In genomic region chr14:99645545-99646505, GRCh38 we compare ENCODE assay signal across 14 cellular contexts. TPM values are rescaled to one million over a fixed set of nuclear protein-coding genes. Genes with fewer than 3 reads are reported as not detected.
DNase-seq lines count a peak whose midpoint lies in the region; ATAC-seq, FAIRE-seq and TF ChIP-seq lines count a peak whose summit lies in the region.
"Had no signal": no experiment of that assay in that cellular context is flagged by ENCODE, and none has a peak within 500 bp of the region (broad histone marks: within the 10 kb centered on the region; RNA-seq: fewer than 3 reads in every experiment).

No MANE protein-coding gene starts in this region.

- FAIRE-seq in HepG2 (lab: Jason Lieb, UNC): no peak
- FAIRE-seq: GM19239, K562 had no signal

- no peak overlapping the region for H3K27ac Mint-ChIP-seq in chondrocyte (ENCODE audit: unreplicated experiment)

- no peak for TF ChIP-seq CTCF in chondrocyte (IDR thresholded peaks at IDR 0.05)
- no peak for TF ChIP-seq CTCF in HepG2 (CRISPR knock-in tag; IDR thresholded peaks at IDR 0.05)
- no peak for TF ChIP-seq CTCF in GM10266 (IDR thresholded peaks at IDR 0.05; ENCODE audit: control insufficient read depth, insufficient read depth, low read depth, missing control alignments)

- H3K4me2 ChIP-seq in HepG2 (ENCODE audit: low read depth, low read length): no peak overlapping the region

- H3K4me3 Mint-ChIP-seq in chondrocyte (ENCODE audit: unreplicated experiment): peak overlapping the region; percentile 59

- H3K4me1 Mint-ChIP-seq in chondrocyte (ENCODE audit: low read depth): peaks cover 16% of the 10 kb centered on the region

- no peaks in the 10 kb centered on the region for H3K9me3 Mint-ChIP-seq in chondrocyte (ENCODE audit: low read depth)

- H3K4me1 ChIP-seq in HUES48 (ENCODE audit: control insufficient read depth, insufficient read depth, low read length): peaks cover 6% of the 10 kb centered on the region
- H3K4me1 ChIP-seq in HepG2 (ENCODE audit: insufficient read depth, low read length): peaks cover 19% of the 10 kb centered on the region
- H3K4me1 ChIP-seq in stomach smooth muscle (ENCODE audit: control insufficient read depth, insufficient read depth, low read length): peaks cover 15% of the 10 kb centered on the region

- no peak overlapping the region for H2AFZ ChIP-seq in HepG2 (ENCODE audit: low read length)

- H3K36me3 ChIP-seq in HUES48 (ENCODE audit: control insufficient read depth, insufficient read depth, low read length) (no peaks in the 10 kb centered on the region), HepG2 (replicated peaks in 1 of 2; ENCODE audit: control insufficient read depth in 1 of 2, insufficient read depth in 2 of 2, low read length in 2 of 2) (no peaks in the 10 kb centered on the region), stomach smooth muscle (ENCODE audit: control insufficient read depth in 2 of 2, insufficient read depth in 2 of 2, low read length in 2 of 2) (no peaks in the 10 kb centered on the region)

- H3K27me3 ChIP-seq in HUES48 (ENCODE audit: control insufficient read depth, insufficient read depth, low read length): peaks cover 31% of the 10 kb centered on the region
- peaks cover 4 to 5% of the 10 kb centered on the region in 2 experiments; a peak in 2 of 5 replicates for H3K27me3 ChIP-seq in HepG2 (ENCODE audit: control insufficient read depth in 1 of 2, insufficient read depth in 2 of 2, low read length in 2 of 2)
- H3K27me3 ChIP-seq in stomach smooth muscle (ENCODE audit: control insufficient read depth in 1 of 2, insufficient read depth in 2 of 2, low read length in 2 of 2): peaks cover 0 to 4% of the 10 kb centered on the region in 2 donors

- no peaks in the 10 kb centered on the region for H4K20me1 ChIP-seq in HepG2 (ENCODE audit: insufficient read depth, low read length)

- POLR2A ChIA-PET in HepG2 (lab: Yijun Ruan, JAX): no interaction called here

- in situ Hi-C loops in HepG2 (cut with HindIII; ENCODE audit: extremely low pct_ligation_motif_present, low pct_unique_long_range_greater_than_20kb): no loop called here

- CTCF ChIA-PET in HepG2 (lab: Yijun Ruan, JAX; ENCODE audit: low intra/inter-chr PET ratio, low total read pairs): no interaction called here

- TF ChIP-seq RAD21 in HepG2 (CRISPR knock-in tag; IDR thresholded peaks at IDR 0.05): no peak

- H3K9me3 ChIP-seq in HUES48 (ENCODE audit: control insufficient read depth, insufficient read depth, low read length) (no peaks in the 10 kb centered on the region), HepG2 (ENCODE audit: low read length) (no peaks in the 10 kb centered on the region), stomach smooth muscle (ENCODE audit: control insufficient read depth in 2 of 2, low read length in 2 of 2) (no peaks in the 10 kb centered on the region)

- no peak for TF ChIP-seq POLR2A in HepG2 (IDR thresholded peaks at IDR 0.05; ENCODE audit: insufficient read depth in 1 of 2, low read depth in 2 of 2, low read length in 2 of 2)

- no TSS peak for BruUV-seq in HepG2 (replicated peaks; lab: Mats Ljungman, UMichigan)

- no peak for DNase-seq in chondrocyte (ENCODE audit: low spot score)
- no peak for DNase-seq in HepG2 (ENCODE audit: low spot score)
- DNase-seq in GM10266 (ENCODE audit: extremely low spot score): no peak
- DNase-seq in NCI-H146 (lab: John Stamatoyannopoulos, UW): no peak
- DNase-seq: activated T-cell treated with anti-CD3 and anti-CD28 coated beads, Interleukin-2, amount 50 U/mL, for 48 hours; naive B cell; NCI-H524 had no signal

- no peak overlapping the region for H3K9ac ChIP-seq in HUES48 (ENCODE audit: low read depth, low read length)
- H3K9ac ChIP-seq in HepG2 (ENCODE audit: insufficient read depth, low read depth, low read length): no peak overlapping the region
- H3K9ac ChIP-seq in stomach smooth muscle (ENCODE audit: low read length in 2 of 2): peak overlapping the region in 1 of 2 donors; percentile 55

- TF ChIP-seq EP300 in HepG2 (IDR thresholded peaks at IDR 0.05; ENCODE audit: low read depth in 2 of 2, low read length in 2 of 2): no peak
- TF ChIP-seq EP300 in HepG2 (CRISPR knock-in tag; IDR thresholded peaks at IDR 0.05; ENCODE audit: borderline replicate concordance): no peak

- H3K79me2 ChIP-seq in HepG2 (ENCODE audit: insufficient read depth, low read length): no peaks in the 10 kb centered on the region

- ATAC-seq in HepG2 (no peak; the same call in 2 of the 3 replicates), HG02678 (IDR thresholded peaks at IDR 0.05; ENCODE audit: unreplicated experiment) (no peak), HG03378 (IDR thresholded peaks at IDR 0.05; ENCODE audit: unreplicated experiment) (no peak)
- ATAC-seq: K562 had no signal

- H3K27me3 Mint-ChIP-seq in chondrocyte (ENCODE audit: low read depth): no peaks in the 10 kb centered on the region

- peak overlapping the region; percentile 69; the same call in 1 of the 2 replicates for H3K4me3 ChIP-seq in HUES48 (ENCODE audit: low read depth, low read length)
- no peak overlapping the region for H3K4me3 ChIP-seq in HepG2 (replicated peaks in 1 of 3; ENCODE audit: insufficient read depth in 1 of 3, low read depth in 2 of 3, low read length in 3 of 3)
- H3K4me3 ChIP-seq in stomach smooth muscle (ENCODE audit: low read length in 2 of 2): peak overlapping the region; percentile 46 to 71
- H3K4me3 ChIP-seq: K562 had no signal

- H3K36me3 Mint-ChIP-seq in chondrocyte (ENCODE audit: low read depth): no peaks in the 10 kb centered on the region
- H3K36me3 Mint-ChIP-seq: naive B cell had no signal

- intact Hi-C loops in HepG2 (cut with micrococcal nuclease; ENCODE audit: unreplicated experiment): no loop called here

- WGBS in HepG2 (ENCODE audit: low lambda C conversion rate): 65% methylated on average over 9 of the region's 32 CpGs

- H3K27ac ChIP-seq in HUES48 (ENCODE audit: low read depth, low read length): no peak overlapping the region
- H3K27ac ChIP-seq in HepG2 (ENCODE audit: extremely low read length, insufficient read depth, low read length): no peak overlapping the region
- no peak overlapping the region for H3K27ac ChIP-seq in stomach smooth muscle (ENCODE audit: low read length)

RNA-seq across cellular contexts. Expression of gene HHIPL1, which starts 0.9 kb away (rescaled TPM):
- 1.6 to 5.9 TPM (median 5.6 TPM) in 3 replicates for total RNA-seq in chondrocyte
- total RNA-seq in HepG2 (2016; rRNA removed; fragmentation: Illumina TruSeq; extraction: Trizol): not detected in 2 replicates
- total RNA-seq in HepG2 (2016; cell fraction: cytosol; rRNA removed; fragmentation: Illumina TruSeq; extraction: Trizol; ENCODE audit: low read depth): not detected in 2 replicates
- total RNA-seq in HepG2 (2016; cell fraction: insoluble cytoplasmic fraction; rRNA removed; fragmentation: Illumina TruSeq; extraction: Trizol): not detected in 2 replicates
- total RNA-seq in HepG2 (2016; cell fraction: membrane; rRNA removed; fragmentation: Illumina TruSeq; extraction: Trizol): not detected in 2 replicates
- not detected in 2 replicates for total RNA-seq in HepG2 (2016; cell fraction: nucleus; rRNA removed; fragmentation: Illumina TruSeq; extraction: Trizol)
- 0.01 TPM in 1 of 2 replicates, not detected in the other for polyA plus RNA-seq in HepG2 (2011; rRNA removed)
- polyA plus RNA-seq in HepG2 (2011; cell fraction: cytosol; rRNA removed): not detected in 2 replicates
- polyA plus RNA-seq in HepG2 (2011; cell fraction: nucleus; rRNA removed): not detected in 2 replicates
- 0.03 TPM in 1 of 2 replicates, not detected in the other for polyA plus RNA-seq in HepG2 (2012)
- not detected in 2 replicates for polyA plus RNA-seq in HepG2 (2016; cell fraction: cytosol; fragmentation: Illumina TruSeq; extraction: Trizol; ENCODE audit: low read depth)
- polyA plus RNA-seq in HepG2 (2016; cell fraction: insoluble cytoplasmic fraction; fragmentation: Illumina TruSeq; extraction: Trizol; ENCODE audit: low read depth): not detected in 2 replicates
- polyA plus RNA-seq in HepG2 (2016; cell fraction: membrane; fragmentation: Illumina TruSeq; extraction: Trizol; ENCODE audit: low read depth): not detected in 2 replicates
- not detected in 2 replicates for polyA plus RNA-seq in HepG2 (2016; cell fraction: nucleus; fragmentation: Illumina TruSeq; extraction: Trizol; ENCODE audit: insufficient read depth, low read depth)
- polyA minus RNA-seq in HepG2 (2011; rRNA and poly(A)+ RNA removed; ENCODE audit: low replicate concordance): not detected in 2 replicates
- polyA minus RNA-seq in HepG2 (2011; cell fraction: cytosol; rRNA and poly(A)+ RNA removed): not detected in 2 replicates
- 0.12 TPM in 1 of 2 replicates, not detected in the other for polyA minus RNA-seq in HepG2 (2011; cell fraction: nucleus; rRNA and poly(A)+ RNA removed)
- total RNA-seq: K562; T-helper 2 cell treated with Interferon-gamma antibody and Interleukin-4, amounts not matched to agents 100 ng/mL and 5 ng/mL, for 36 hours had no signal
- polyA plus RNA-seq: K562 had no signal

RNA-seq across cellular contexts. Expression of gene CYP46A1, which starts 38.3 kb away (rescaled TPM):
- 0.72 to 2.8 TPM (median 1.2 TPM) in 3 replicates for total RNA-seq in chondrocyte
- total RNA-seq in HepG2 (2016; rRNA removed; fragmentation: Illumina TruSeq; extraction: Trizol): not detected in 2 replicates
- not detected in 2 replicates for total RNA-seq in HepG2 (2016; cell fraction: cytosol; rRNA removed; fragmentation: Illumina TruSeq; extraction: Trizol; ENCODE audit: low read depth)
- not detected in 2 replicates for total RNA-seq in HepG2 (2016; cell fraction: insoluble cytoplasmic fraction; rRNA removed; fragmentation: Illumina TruSeq; extraction: Trizol)
- total RNA-seq in HepG2 (2016; cell fraction: membrane; rRNA removed; fragmentation: Illumina TruSeq; extraction: Trizol): not detected in 2 replicates
- not detected in 2 replicates for total RNA-seq in HepG2 (2016; cell fraction: nucleus; rRNA removed; fragmentation: Illumina TruSeq; extraction: Trizol)
- not detected in 2 replicates for polyA plus RNA-seq in HepG2 (2011; rRNA removed)
- not detected in 2 replicates for polyA plus RNA-seq in HepG2 (2011; cell fraction: cytosol; rRNA removed)
- 0.06 and 0.12 TPM in 2 replicates for polyA plus RNA-seq in HepG2 (2011; cell fraction: nucleus; rRNA removed)
- polyA plus RNA-seq in HepG2 (2012): not detected in 2 replicates
- 0.06 TPM in 2 replicates for polyA plus RNA-seq in HepG2 (2016; cell fraction: cytosol; fragmentation: Illumina TruSeq; extraction: Trizol; ENCODE audit: low read depth)
- not detected in 2 replicates for polyA plus RNA-seq in HepG2 (2016; cell fraction: insoluble cytoplasmic fraction; fragmentation: Illumina TruSeq; extraction: Trizol; ENCODE audit: low read depth)
- not detected in 2 replicates for polyA plus RNA-seq in HepG2 (2016; cell fraction: membrane; fragmentation: Illumina TruSeq; extraction: Trizol; ENCODE audit: low read depth)
- polyA plus RNA-seq in HepG2 (2016; cell fraction: nucleus; fragmentation: Illumina TruSeq; extraction: Trizol; ENCODE audit: insufficient read depth, low read depth): 0.11 and 0.14 TPM in 2 replicates
- 0.02 TPM in 1 of 2 replicates, not detected in the other for polyA minus RNA-seq in HepG2 (2011; rRNA and poly(A)+ RNA removed; ENCODE audit: low replicate concordance)
- not detected in 2 replicates for polyA minus RNA-seq in HepG2 (2011; cell fraction: cytosol; rRNA and poly(A)+ RNA removed)
- polyA minus RNA-seq in HepG2 (2011; cell fraction: nucleus; rRNA and poly(A)+ RNA removed): under 0.01 and 0.12 TPM in 2 replicates
- total RNA-seq: K562 had no signal
- polyA plus RNA-seq: K562 had no signal

RNA-seq across cellular contexts. Expression of gene CCDC85C, which starts 41.8 kb away (rescaled TPM):
- 4.0 to 7.0 TPM (median 6.5 TPM) in 3 replicates for total RNA-seq in chondrocyte
- 43.8 and 47.6 TPM in 2 replicates for total RNA-seq in HepG2 (2016; rRNA removed; fragmentation: Illumina TruSeq; extraction: Trizol)
- total RNA-seq in HepG2 (2016; cell fraction: cytosol; rRNA removed; fragmentation: Illumina TruSeq; extraction: Trizol; ENCODE audit: low read depth): 4.3 and 4.6 TPM in 2 replicates
- 33.8 and 47.0 TPM in 2 replicates for total RNA-seq in HepG2 (2016; cell fraction: insoluble cytoplasmic fraction; rRNA removed; fragmentation: Illumina TruSeq; extraction: Trizol)
- 30.8 and 30.9 TPM in 2 replicates for total RNA-seq in HepG2 (2016; cell fraction: membrane; rRNA removed; fragmentation: Illumina TruSeq; extraction: Trizol)
- 23.1 and 29.3 TPM in 2 replicates for total RNA-seq in HepG2 (2016; cell fraction: nucleus; rRNA removed; fragmentation: Illumina TruSeq; extraction: Trizol)
- 18.8 and 30.3 TPM in 2 replicates for polyA plus RNA-seq in HepG2 (2011; rRNA removed)
- polyA plus RNA-seq in HepG2 (2011; cell fraction: cytosol; rRNA removed): 21.2 and 24.0 TPM in 2 replicates
- polyA plus RNA-seq in HepG2 (2011; cell fraction: nucleus; rRNA removed): 30.3 and 32.6 TPM in 2 replicates
- polyA plus RNA-seq in HepG2 (2012): 41.6 and 57.3 TPM in 2 replicates
- 4.1 and 4.6 TPM in 2 replicates for polyA plus RNA-seq in HepG2 (2016; cell fraction: cytosol; fragmentation: Illumina TruSeq; extraction: Trizol; ENCODE audit: low read depth)
- 36.1 and 43.0 TPM in 2 replicates for polyA plus RNA-seq in HepG2 (2016; cell fraction: insoluble cytoplasmic fraction; fragmentation: Illumina TruSeq; extraction: Trizol; ENCODE audit: low read depth)
- 18.9 and 20.2 TPM in 2 replicates for polyA plus RNA-seq in HepG2 (2016; cell fraction: membrane; fragmentation: Illumina TruSeq; extraction: Trizol; ENCODE audit: low read depth)
- polyA plus RNA-seq in HepG2 (2016; cell fraction: nucleus; fragmentation: Illumina TruSeq; extraction: Trizol; ENCODE audit: insufficient read depth, low read depth): 40.1 and 40.7 TPM in 2 replicates
- polyA minus RNA-seq in HepG2 (2011; rRNA and poly(A)+ RNA removed; ENCODE audit: low replicate concordance): 44.2 and 114 TPM in 2 replicates
- polyA minus RNA-seq in HepG2 (2011; cell fraction: cytosol; rRNA and poly(A)+ RNA removed): 33.8 and 37.6 TPM in 2 replicates
- polyA minus RNA-seq in HepG2 (2011; cell fraction: nucleus; rRNA and poly(A)+ RNA removed): 11.8 and 12.0 TPM in 2 replicates

Comparison
In these comparisons a context has a peak if more than half of its experiments do, and no peak if none do; other contexts are left out.
1. H3K4me3 ChIP-seq: peak in HUES48 (single experiment) and stomach smooth muscle (2 of 2); none in HepG2 (0 of 3).